In genomic region chr4:165208322-165208652, GRCh38 we compare ENCODE assay signal across 8 cellular contexts. TPM values are rescaled to one million over a fixed set of nuclear protein-coding genes. Genes with fewer than 3 reads are reported as not detected.
DNase-seq lines count a peak whose midpoint lies in the region; ATAC-seq, FAIRE-seq and TF ChIP-seq lines count a peak whose summit lies in the region.

No MANE protein-coding gene starts in this region.

- TF ChIP-seq CTCF in DOHH2 (IDR thresholded peaks at IDR 0.05; ENCODE audit: low read depth, low read length, poor library complexity, severe bottlenecking) (no peak), OCI-LY7 (conservative IDR thresholded peaks at IDR 0.05; ENCODE audit: low read length) (no peak), endothelial cell of umbilical vein (IDR thresholded peaks at IDR 0.05; ENCODE audit: extremely low read depth in 1 of 2, insufficient read depth in 1 of 2, low read depth in 1 of 2, low read length in 2 of 2) (no peak), parathyroid adenoma (IDR thresholded peaks at IDR 0.05) (no peak)

- H3K9me3 ChIP-seq in DOHH2 (ENCODE audit: control insufficient read depth, insufficient read depth, low read length) (no peaks in the 10 kb centered on the region), OCI-LY7 (ENCODE audit: low read length) (no peaks in the 10 kb centered on the region), endothelial cell of umbilical vein (replicated peaks; ENCODE audit: control insufficient read depth, insufficient read depth, low read length) (no peaks in the 10 kb centered on the region), parathyroid adenoma (ENCODE audit: control insufficient read depth, low read length) (no peaks in the 10 kb centered on the region)

- POLR2A ChIA-PET in OCI-LY7 (lab: Charles Lee) (interaction anchor here (0.7 to 1.9 kb wide), 7 partner anchors 11 to 139 kb away, joined by 3 to 10 read pairs (median 4); no protein-coding TSS in a partner anchor), endothelial cell of umbilical vein (lab: Charles Lee) (interaction anchor here (1.7 kb wide), 1 partner anchor 119 kb away, joined by 6 read pairs; the partner anchor contains the start of gene MSMO1)

- H4K20me1 ChIP-seq in DOHH2 (ENCODE audit: control insufficient read depth, insufficient read depth, low read depth, low read length) (peaks cover 4% of the 10 kb centered on the region; the same call in 1 of the 2 replicates), OCI-LY7 (ENCODE audit: insufficient read depth, low read length) (peaks cover 11% of the 10 kb centered on the region; the same call in 1 of the 2 replicates), endothelial cell of umbilical vein (replicated peaks; ENCODE audit: control insufficient read depth, extremely low read depth, insufficient read depth, low read length) (no peaks in the 10 kb centered on the region)

- H3F3A ChIP-seq in DOHH2 (ENCODE audit: control insufficient read depth, insufficient read depth) = 0 out of 2 replicates have a peak, but pooled peaks cover 2% of the 10 kb centered on the region

- H3K9me1 ChIP-seq in endothelial cell of umbilical vein (replicated peaks; ENCODE audit: control insufficient read depth, extremely low read depth, insufficient read depth, low read length) = no peaks in the 10 kb centered on the region

- H3K9me2 ChIP-seq in DOHH2 (replicated peaks; ENCODE audit: control insufficient read depth, low read length) = no peaks in the 10 kb centered on the region
- H3K9me2 ChIP-seq in OCI-LY7 (ENCODE audit: insufficient read depth, low read length) = no peaks in the 10 kb centered on the region

- peaks cover 59% of the 10 kb centered on the region for H3K79me2 ChIP-seq in DOHH2 (ENCODE audit: control insufficient read depth, low read length)
- peaks cover 35% of the 10 kb centered on the region; the same call in 1 of the 2 replicates for H3K79me2 ChIP-seq in OCI-LY7 (ENCODE audit: insufficient read depth, low read depth, low read length)
- H3K79me2 ChIP-seq in endothelial cell of umbilical vein (ENCODE audit: control insufficient read depth, insufficient read depth, low read length) = peaks cover 36% of the 10 kb centered on the region
- peaks cover 2% of the 10 kb centered on the region for H3K79me2 ChIP-seq in parathyroid adenoma

- H3K4me2 ChIP-seq in DOHH2 (ENCODE audit: low read length) (peak overlapping the region; percentile 77), OCI-LY7 (ENCODE audit: low read length) (peak overlapping the region; percentile 90), endothelial cell of umbilical vein (ENCODE audit: insufficient read depth, low read length) (peak overlapping the region; percentile 98), parathyroid adenoma (ENCODE audit: low read length) (peak overlapping the region; percentile 87)

- DNase-seq in OCI-LY7 (ENCODE audit: low spot score) (no peak), endothelial cell of umbilical vein (ENCODE audit: low read depth, low spot score) (no peak), erythroblast (lab: John Stamatoyannopoulos, UW) (no peak), NCI-H2029 treated with DMSO at 0.1 percent for 48 hours (lab: John Stamatoyannopoulos, UW) (no peak), NCI-H1048 (lab: John Stamatoyannopoulos, UW) (no peak)

- no peak overlapping the region for H3K27ac ChIP-seq in DOHH2 (ENCODE audit: low read depth, low read length)
- no peak overlapping the region for H3K27ac ChIP-seq in OCI-LY7 (ENCODE audit: low read depth, low read length, poor library complexity, severe bottlenecking)
- no peak overlapping the region for H3K27ac ChIP-seq in endothelial cell of umbilical vein (ENCODE audit: insufficient read depth, low read depth, low read length)
- peak overlapping the region; percentile 4 for H3K27ac ChIP-seq in parathyroid adenoma

- no peak for FAIRE-seq in endothelial cell of umbilical vein (lab: Jason Lieb, UNC)

- BruUV-seq in OCI-LY7 (replicated peaks; lab: Mats Ljungman, UMichigan) (no TSS peak), endothelial cell of umbilical vein (replicated peaks; lab: Mats Ljungman, UMichigan) (no TSS peak)

- dilution Hi-C loops in endothelial cell of umbilical vein (cut with MboI; ENCODE audit: extremely low pct_ligation_motif_present, low sequenced_read_pairs) = no loop called here

- H3K9ac ChIP-seq in endothelial cell of umbilical vein (replicated peaks; ENCODE audit: extremely low read depth, insufficient read depth, low read length) = peak overlapping the region; percentile 84
- no peak overlapping the region for H3K9ac ChIP-seq in parathyroid adenoma

- H3K4me1 ChIP-seq in DOHH2 (ENCODE audit: control insufficient read depth, low read length) (peaks cover 50% of the 10 kb centered on the region), OCI-LY7 (ENCODE audit: insufficient read depth, low read length, poor library complexity, severe bottlenecking) (peaks cover 41% of the 10 kb centered on the region), endothelial cell of umbilical vein (ENCODE audit: control insufficient read depth, extremely low read depth, insufficient read depth, low read length) (peaks cover 22% of the 10 kb centered on the region), parathyroid adenoma (peaks cover 6% of the 10 kb centered on the region)

- TF ChIP-seq POLR2A in endothelial cell of umbilical vein (IDR thresholded peaks at IDR 0.05; ENCODE audit: low read depth, low read length) (no peak), erythroblast (IDR thresholded peaks at IDR 0.05; ENCODE audit: low read length) (no peak)

- CTCF ChIA-PET in OCI-LY7 (lab: Charles Lee; ENCODE audit: unreplicated experiment) (no interaction called here), endothelial cell of umbilical vein (lab: Charles Lee) (interaction anchor here (1.0 kb wide), 1 partner anchor 10 kb away, joined by 3 read pairs; no protein-coding TSS in a partner anchor)

- H2AFZ ChIP-seq in OCI-LY7 (ENCODE audit: low read length) (peak overlapping the region; percentile 90; the same call in 1 of the 2 replicates), endothelial cell of umbilical vein (ENCODE audit: low read depth, low read length) (no peak overlapping the region), parathyroid adenoma (peak overlapping the region; percentile 50)

- H3K4me3 ChIP-seq in DOHH2 (ENCODE audit: low read length) (peak overlapping the region; percentile 97), OCI-LY7 (ENCODE audit: low read depth, low read length, poor library complexity, severe bottlenecking) (peak overlapping the region; percentile 100), endothelial cell of umbilical vein (replicated peaks in 1 of 3; ENCODE audit: insufficient read depth in 1 of 3, low read depth in 1 of 3, low read length in 3 of 3) (peak overlapping the region; percentile 95 to 98 (median 97)), parathyroid adenoma (ENCODE audit: low read depth, low read length) (peak overlapping the region; percentile 73)

- H3K36me3 ChIP-seq in DOHH2 (ENCODE audit: control insufficient read depth, low read length) (no peaks in the 10 kb centered on the region), OCI-LY7 (ENCODE audit: insufficient read depth, low read length) (no peaks in the 10 kb centered on the region), endothelial cell of umbilical vein (ENCODE audit: control insufficient read depth in 2 of 2, extremely low read depth in 1 of 2, insufficient read depth in 2 of 2, low read length in 2 of 2) (no peaks in the 10 kb centered on the region), parathyroid adenoma (ENCODE audit: control insufficient read depth, insufficient read depth, low read length) (no peaks in the 10 kb centered on the region)

- no peak for ATAC-seq in GM19452 (IDR thresholded peaks at IDR 0.05; ENCODE audit: unreplicated experiment)

- intact Hi-C loops in OCI-LY7 (cut with micrococcal nuclease; ENCODE audit: unreplicated experiment) (loop anchor here (5.0 to 10.0 kb wide), 2 partner anchors 49 to 253 kb away; no protein-coding TSS in a partner anchor), endothelial cell of umbilical vein (cut with micrococcal nuclease) (loop anchor here (5.0 kb wide), 1 partner anchor 96 kb away; the partner anchor contains the start of gene TMEM192)

- H3K27me3 ChIP-seq in DOHH2 (ENCODE audit: control insufficient read depth, low read length) = no peaks in the 10 kb centered on the region
- H3K27me3 ChIP-seq in endothelial cell of umbilical vein (ENCODE audit: control insufficient read depth in 2 of 2, insufficient read depth in 2 of 2, low read length in 2 of 2) = no peaks in the 10 kb centered on the region
- no peaks in the 10 kb centered on the region for H3K27me3 ChIP-seq in parathyroid adenoma (ENCODE audit: control insufficient read depth, insufficient read depth, low read length)

TF ChIP-seq in endothelial cell of umbilical vein, 7 proteins besides CTCF, POLR2A, EP300 and RAD21:
- no peak for TF ChIP-seq POLR2AphosphoS5 (IDR thresholded peaks at IDR 0.05; ENCODE audit: insufficient read depth, low read depth, low read length)
- TF ChIP-seq JUN (IDR thresholded peaks at IDR 0.05; ENCODE audit: borderline replicate concordance, insufficient read depth, insufficient read length, low read depth) = no peak
- no peak for TF ChIP-seq GATA2 (IDR thresholded peaks at IDR 0.05; ENCODE audit: insufficient read depth, insufficient read length, low read depth, low read length)
- no peak for TF ChIP-seq MYC (IDR thresholded peaks at IDR 0.05; ENCODE audit: low read depth, low read length)
- TF ChIP-seq, protein P1, sequence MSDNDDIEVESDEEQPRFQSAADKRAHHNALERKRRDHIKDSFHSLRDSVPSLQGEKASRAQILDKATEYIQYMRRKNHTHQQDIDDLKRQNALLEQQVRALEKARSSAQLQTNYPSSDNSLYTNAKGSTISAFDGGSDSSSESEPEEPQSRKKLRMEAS (IDR thresholded peaks at IDR 0.05; ENCODE audit: insufficient read depth, insufficient read length) = no peak
- no peak for TF ChIP-seq EZH2 (IDR thresholded peaks at IDR 0.05; ENCODE audit: borderline replicate concordance, low read depth, low read length, severe bottlenecking)
- no peak for TF ChIP-seq FOS (IDR thresholded peaks at IDR 0.05; ENCODE audit: borderline replicate concordance, insufficient read depth, low read length)

RNA-seq across cellular contexts. Expression of gene KLHL2, which starts 0.9 kb away (rescaled TPM):
- total RNA-seq in OCI-LY7 (2014; rRNA removed; shearing (Covaris generic)) = 21.9 and 27.9 TPM in 2 replicates
- total RNA-seq in OCI-LY7 (2022) = 33.8 and 39.6 TPM in 2 replicates
- 22.1 and 22.9 TPM in 2 replicates for total RNA-seq in endothelial cell of umbilical vein
- polyA plus RNA-seq in endothelial cell of umbilical vein = 6.9 and 9.9 TPM in 2 replicates
- polyA plus RNA-seq in endothelial cell of umbilical vein (2011; cell fraction: cytosol; rRNA removed) = 12.7 and 14.1 TPM in 2 replicates
- polyA plus RNA-seq in endothelial cell of umbilical vein (2011; cell fraction: nucleus; rRNA removed) = 17.2 and 24.1 TPM in 2 replicates
- 16.7 and 21.8 TPM in 2 replicates for polyA plus RNA-seq in endothelial cell of umbilical vein (2012)
- 13.2 and 13.3 TPM in 2 replicates for polyA minus RNA-seq in endothelial cell of umbilical vein
- polyA minus RNA-seq in endothelial cell of umbilical vein (2011; cell fraction: cytosol; rRNA and poly(A)+ RNA removed) = 6.6 TPM
- polyA minus RNA-seq in endothelial cell of umbilical vein (2011; cell fraction: nucleus; rRNA and poly(A)+ RNA removed) = 13.4 and 13.8 TPM in 2 replicates
